ENCODE assay signal across 1 cellular context in genomic region chr16:2971134-2971984, GRCh38.
TF ChIP-seq lines count a peak whose summit lies in the region.

No MANE protein-coding gene starts in this region.

TF ChIP-seq in K562, 482 proteins besides CTCF, POLR2A, EP300 and RAD21 (continued from another document and continues in another):
- TF ChIP-seq, protein P1, sequence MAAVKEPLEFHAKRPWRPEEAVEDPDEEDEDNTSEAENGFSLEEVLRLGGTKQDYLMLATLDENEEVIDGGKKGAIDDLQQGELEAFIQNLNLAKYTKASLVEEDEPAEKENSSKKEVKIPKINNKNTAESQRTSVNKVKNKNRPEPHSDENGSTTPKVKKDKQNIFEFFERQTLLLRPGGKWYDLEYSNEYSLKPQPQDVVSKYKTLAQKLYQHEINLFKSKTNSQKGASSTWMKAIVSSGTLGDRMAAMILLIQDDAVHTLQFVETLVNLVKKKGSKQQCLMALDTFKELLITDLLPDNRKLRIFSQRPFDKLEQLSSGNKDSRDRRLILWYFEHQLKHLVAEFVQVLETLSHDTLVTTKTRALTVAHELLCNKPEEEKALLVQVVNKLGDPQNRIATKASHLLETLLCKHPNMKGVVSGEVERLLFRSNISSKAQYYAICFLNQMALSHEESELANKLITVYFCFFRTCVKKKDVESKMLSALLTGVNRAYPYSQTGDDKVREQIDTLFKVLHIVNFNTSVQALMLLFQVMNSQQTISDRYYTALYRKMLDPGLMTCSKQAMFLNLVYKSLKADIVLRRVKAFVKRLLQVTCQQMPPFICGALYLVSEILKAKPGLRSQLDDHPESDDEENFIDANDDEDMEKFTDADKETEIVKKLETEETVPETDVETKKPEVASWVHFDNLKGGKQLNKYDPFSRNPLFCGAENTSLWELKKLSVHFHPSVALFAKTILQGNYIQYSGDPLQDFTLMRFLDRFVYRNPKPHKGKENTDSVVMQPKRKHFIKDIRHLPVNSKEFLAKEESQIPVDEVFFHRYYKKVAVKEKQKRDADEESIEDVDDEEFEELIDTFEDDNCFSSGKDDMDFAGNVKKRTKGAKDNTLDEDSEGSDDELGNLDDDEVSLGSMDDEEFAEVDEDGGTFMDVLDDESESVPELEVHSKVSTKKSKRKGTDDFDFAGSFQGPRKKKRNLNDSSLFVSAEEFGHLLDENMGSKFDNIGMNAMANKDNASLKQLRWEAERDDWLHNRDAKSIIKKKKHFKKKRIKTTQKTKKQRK (IDR thresholded peaks at IDR 0.05; ENCODE audit: borderline replicate concordance, low read depth, low read length): no peak
- TF ChIP-seq CHCHD3 (CRISPR knock-in tag; IDR thresholded peaks at IDR 0.05): no peak
- no peak for TF ChIP-seq E2F5 (CRISPR knock-in tag; IDR thresholded peaks at IDR 0.05)
- TF ChIP-seq ESRRB (CRISPR knock-in tag; IDR thresholded peaks at IDR 0.05; ENCODE audit: borderline replicate concordance): no peak
- TF ChIP-seq, protein P2, sequence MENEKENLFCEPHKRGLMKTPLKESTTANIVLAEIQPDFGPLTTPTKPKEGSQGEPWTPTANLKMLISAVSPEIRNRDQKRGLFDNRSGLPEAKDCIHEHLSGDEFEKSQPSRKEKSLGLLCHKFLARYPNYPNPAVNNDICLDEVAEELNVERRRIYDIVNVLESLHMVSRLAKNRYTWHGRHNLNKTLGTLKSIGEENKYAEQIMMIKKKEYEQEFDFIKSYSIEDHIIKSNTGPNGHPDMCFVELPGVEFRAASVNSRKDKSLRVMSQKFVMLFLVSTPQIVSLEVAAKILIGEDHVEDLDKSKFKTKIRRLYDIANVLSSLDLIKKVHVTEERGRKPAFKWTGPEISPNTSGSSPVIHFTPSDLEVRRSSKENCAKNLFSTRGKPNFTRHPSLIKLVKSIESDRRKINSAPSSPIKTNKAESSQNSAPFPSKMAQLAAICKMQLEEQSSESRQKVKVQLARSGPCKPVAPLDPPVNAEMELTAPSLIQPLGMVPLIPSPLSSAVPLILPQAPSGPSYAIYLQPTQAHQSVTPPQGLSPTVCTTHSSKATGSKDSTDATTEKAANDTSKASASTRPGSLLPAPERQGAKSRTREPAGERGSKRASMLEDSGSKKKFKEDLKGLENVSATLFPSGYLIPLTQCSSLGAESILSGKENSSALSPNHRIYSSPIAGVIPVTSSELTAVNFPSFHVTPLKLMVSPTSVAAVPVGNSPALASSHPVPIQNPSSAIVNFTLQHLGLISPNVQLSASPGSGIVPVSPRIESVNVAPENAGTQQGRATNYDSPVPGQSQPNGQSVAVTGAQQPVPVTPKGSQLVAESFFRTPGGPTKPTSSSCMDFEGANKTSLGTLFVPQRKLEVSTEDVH (IDR thresholded peaks at IDR 0.05; ENCODE audit: low read depth, partially characterized antibody): no peak
- TF ChIP-seq, protein P3, sequence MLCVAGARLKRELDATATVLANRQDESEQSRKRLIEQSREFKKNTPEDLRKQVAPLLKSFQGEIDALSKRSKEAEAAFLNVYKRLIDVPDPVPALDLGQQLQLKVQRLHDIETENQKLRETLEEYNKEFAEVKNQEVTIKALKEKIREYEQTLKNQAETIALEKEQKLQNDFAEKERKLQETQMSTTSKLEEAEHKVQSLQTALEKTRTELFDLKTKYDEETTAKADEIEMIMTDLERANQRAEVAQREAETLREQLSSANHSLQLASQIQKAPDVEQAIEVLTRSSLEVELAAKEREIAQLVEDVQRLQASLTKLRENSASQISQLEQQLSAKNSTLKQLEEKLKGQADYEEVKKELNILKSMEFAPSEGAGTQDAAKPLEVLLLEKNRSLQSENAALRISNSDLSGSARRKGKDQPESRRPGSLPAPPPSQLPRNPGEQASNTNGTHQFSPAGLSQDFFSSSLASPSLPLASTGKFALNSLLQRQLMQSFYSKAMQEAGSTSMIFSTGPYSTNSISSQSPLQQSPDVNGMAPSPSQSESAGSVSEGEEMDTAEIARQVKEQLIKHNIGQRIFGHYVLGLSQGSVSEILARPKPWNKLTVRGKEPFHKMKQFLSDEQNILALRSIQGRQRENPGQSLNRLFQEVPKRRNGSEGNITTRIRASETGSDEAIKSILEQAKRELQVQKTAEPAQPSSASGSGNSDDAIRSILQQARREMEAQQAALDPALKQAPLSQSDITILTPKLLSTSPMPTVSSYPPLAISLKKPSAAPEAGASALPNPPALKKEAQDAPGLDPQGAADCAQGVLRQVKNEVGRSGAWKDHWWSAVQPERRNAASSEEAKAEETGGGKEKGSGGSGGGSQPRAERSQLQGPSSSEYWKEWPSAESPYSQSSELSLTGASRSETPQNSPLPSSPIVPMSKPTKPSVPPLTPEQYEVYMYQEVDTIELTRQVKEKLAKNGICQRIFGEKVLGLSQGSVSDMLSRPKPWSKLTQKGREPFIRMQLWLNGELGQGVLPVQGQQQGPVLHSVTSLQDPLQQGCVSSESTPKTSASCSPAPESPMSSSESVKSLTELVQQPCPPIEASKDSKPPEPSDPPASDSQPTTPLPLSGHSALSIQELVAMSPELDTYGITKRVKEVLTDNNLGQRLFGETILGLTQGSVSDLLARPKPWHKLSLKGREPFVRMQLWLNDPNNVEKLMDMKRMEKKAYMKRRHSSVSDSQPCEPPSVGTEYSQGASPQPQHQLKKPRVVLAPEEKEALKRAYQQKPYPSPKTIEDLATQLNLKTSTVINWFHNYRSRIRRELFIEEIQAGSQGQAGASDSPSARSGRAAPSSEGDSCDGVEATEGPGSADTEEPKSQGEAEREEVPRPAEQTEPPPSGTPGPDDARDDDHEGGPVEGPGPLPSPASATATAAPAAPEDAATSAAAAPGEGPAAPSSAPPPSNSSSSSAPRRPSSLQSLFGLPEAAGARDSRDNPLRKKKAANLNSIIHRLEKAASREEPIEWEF (CRISPR knock-in tag; IDR thresholded peaks at IDR 0.05): no peak
- TF ChIP-seq U2AF2 (optimal IDR thresholded peaks at IDR 0.05; ENCODE audit: low read depth, low read length): no peak
- TF ChIP-seq, protein P4, sequence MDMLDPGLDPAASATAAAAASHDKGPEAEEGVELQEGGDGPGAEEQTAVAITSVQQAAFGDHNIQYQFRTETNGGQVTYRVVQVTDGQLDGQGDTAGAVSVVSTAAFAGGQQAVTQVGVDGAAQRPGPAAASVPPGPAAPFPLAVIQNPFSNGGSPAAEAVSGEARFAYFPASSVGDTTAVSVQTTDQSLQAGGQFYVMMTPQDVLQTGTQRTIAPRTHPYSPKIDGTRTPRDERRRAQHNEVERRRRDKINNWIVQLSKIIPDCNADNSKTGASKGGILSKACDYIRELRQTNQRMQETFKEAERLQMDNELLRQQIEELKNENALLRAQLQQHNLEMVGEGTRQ (CRISPR knock-in tag; IDR thresholded peaks at IDR 0.05): no peak
- TF ChIP-seq ZFP91 (CRISPR knock-in tag; IDR thresholded peaks at IDR 0.05): no peak
- peak; percentile 9; the same call in 1 of the 2 replicates for TF ChIP-seq SUPT5H (IDR thresholded peaks at IDR 0.05)
- TF ChIP-seq HMG20A (CRISPR knock-in tag; conservative IDR thresholded peaks at IDR 0.05): no peak
- TF ChIP-seq NCOA4 (IDR thresholded peaks at IDR 0.05; ENCODE audit: partially characterized antibody): no peak
- TF ChIP-seq, protein P5, sequence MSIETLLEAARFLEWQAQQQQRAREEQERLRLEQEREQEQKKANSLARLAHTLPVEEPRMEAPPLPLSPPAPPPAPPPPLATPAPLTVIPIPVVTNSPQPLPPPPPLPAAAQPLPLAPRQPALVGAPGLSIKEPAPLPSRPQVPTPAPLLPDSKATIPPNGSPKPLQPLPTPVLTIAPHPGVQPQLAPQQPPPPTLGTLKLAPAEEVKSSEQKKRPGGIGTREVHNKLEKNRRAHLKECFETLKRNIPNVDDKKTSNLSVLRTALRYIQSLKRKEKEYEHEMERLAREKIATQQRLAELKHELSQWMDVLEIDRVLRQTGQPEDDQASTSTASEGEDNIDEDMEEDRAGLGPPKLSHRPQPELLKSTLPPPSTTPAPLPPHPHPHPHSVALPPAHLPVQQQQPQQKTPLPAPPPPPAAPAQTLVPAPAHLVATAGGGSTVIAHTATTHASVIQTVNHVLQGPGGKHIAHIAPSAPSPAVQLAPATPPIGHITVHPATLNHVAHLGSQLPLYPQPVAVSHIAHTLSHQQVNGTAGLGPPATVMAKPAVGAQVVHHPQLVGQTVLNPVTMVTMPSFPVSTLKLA (conservative IDR thresholded peaks at IDR 0.05): no peak
- no peak for TF ChIP-seq UBTF (IDR thresholded peaks at IDR 0.05; ENCODE audit: borderline replicate concordance in 1 of 2, low read depth in 2 of 2, low read length in 2 of 2)
- no peak for TF ChIP-seq MTF1 (CRISPR knock-in tag; IDR thresholded peaks at IDR 0.05; ENCODE audit: borderline replicate concordance)
- TF ChIP-seq PTBP1 (IDR thresholded peaks at IDR 0.05; ENCODE audit: low read depth, low read length): peak; percentile 50; the same call in 1 of the 2 replicates
- TF ChIP-seq ATF6 (CRISPR knock-in tag; IDR thresholded peaks at IDR 0.05): no peak
- TF ChIP-seq E2F3 (CRISPR knock-in tag; IDR thresholded peaks at IDR 0.05): no peak
- no peak for TF ChIP-seq ZNF644 (tag; IDR thresholded peaks at IDR 0.05; ENCODE audit: low read depth)
- TF ChIP-seq, protein P6, sequence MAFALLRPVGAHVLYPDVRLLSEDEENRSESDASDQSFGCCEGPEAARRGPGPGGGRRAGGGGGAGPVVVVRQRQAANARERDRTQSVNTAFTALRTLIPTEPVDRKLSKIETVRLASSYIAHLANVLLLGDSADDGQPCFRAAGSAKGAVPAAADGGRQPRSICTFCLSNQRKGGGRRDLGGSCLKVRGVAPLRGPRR (CRISPR knock-in tag; IDR thresholded peaks at IDR 0.05): no peak
- no peak for TF ChIP-seq HDAC1 (IDR thresholded peaks at IDR 0.05)
- no peak for TF ChIP-seq CBX3 (IDR thresholded peaks at IDR 0.05; ENCODE audit: borderline replicate concordance in 1 of 2, low read length in 2 of 2)
- TF ChIP-seq SAFB2 (IDR thresholded peaks at IDR 0.05; ENCODE audit: borderline replicate concordance, low read depth, low read length, severe bottlenecking): no peak
- no peak for TF ChIP-seq FOS (IDR thresholded peaks at IDR 0.05; ENCODE audit: extremely low read depth, insufficient read length)
- TF ChIP-seq POLR2AphosphoS5 (IDR thresholded peaks at IDR 0.05; ENCODE audit: control insufficient read depth, insufficient read depth, low read depth, low read length): 0 out of 2 replicates have a peak, but pooled peaks have one; percentile 25
- TF ChIP-seq ZNF140 (CRISPR knock-in tag; IDR thresholded peaks at IDR 0.05): no peak
- TF ChIP-seq TBP (optimal IDR thresholded peaks at IDR 0.05; ENCODE audit: low read depth, low read length): no peak
- no peak for TF ChIP-seq SRSF3 (IDR thresholded peaks at IDR 0.05; ENCODE audit: insufficient read depth, low read length)
- TF ChIP-seq, protein P7, sequence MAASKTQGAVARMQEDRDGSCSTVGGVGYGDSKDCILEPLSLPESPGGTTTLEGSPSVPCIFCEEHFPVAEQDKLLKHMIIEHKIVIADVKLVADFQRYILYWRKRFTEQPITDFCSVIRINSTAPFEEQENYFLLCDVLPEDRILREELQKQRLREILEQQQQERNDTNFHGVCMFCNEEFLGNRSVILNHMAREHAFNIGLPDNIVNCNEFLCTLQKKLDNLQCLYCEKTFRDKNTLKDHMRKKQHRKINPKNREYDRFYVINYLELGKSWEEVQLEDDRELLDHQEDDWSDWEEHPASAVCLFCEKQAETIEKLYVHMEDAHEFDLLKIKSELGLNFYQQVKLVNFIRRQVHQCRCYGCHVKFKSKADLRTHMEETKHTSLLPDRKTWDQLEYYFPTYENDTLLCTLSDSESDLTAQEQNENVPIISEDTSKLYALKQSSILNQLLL (CRISPR knock-in tag; IDR thresholded peaks at IDR 0.05; ENCODE audit: borderline replicate concordance): no peak
- no peak for TF ChIP-seq PYGO2 (tag; IDR thresholded peaks at IDR 0.05)
